In genomic region chr1:208183977-208184901, GRCh38 we compare ENCODE assay signal across 8 cellular contexts. TPM values are rescaled to one million over a fixed set of nuclear protein-coding genes. Genes with fewer than 3 reads are reported as not detected.
DNase-seq lines count a peak whose midpoint lies in the region; ATAC-seq and TF ChIP-seq lines count a peak whose summit lies in the region.

No MANE protein-coding gene starts in this region.

- TF ChIP-seq CTCF in AG10803 (conservative IDR thresholded peaks at IDR 0.05; ENCODE audit: low read length) (no peak), mucosa of descending colon (IDR thresholded peaks at IDR 0.05) (no peak)

- ATAC-seq in mucosa of descending colon: peak; percentile 93

- no peak overlapping the region; the same call in 1 of the 2 replicates for H3K4me3 ChIP-seq in AG10803 (ENCODE audit: low read length)
- H3K4me3 ChIP-seq in mucosa of descending colon: no peak overlapping the region
- no peak overlapping the region for H3K4me3 ChIP-seq in H7 (ENCODE audit: insufficient read depth, low read depth, low read length)

- H3K4me1 ChIP-seq in mucosa of descending colon (ENCODE audit: low read depth): peaks cover 52% of the 10 kb centered on the region

- H3K9me3 ChIP-seq in mucosa of descending colon: no peaks in the 10 kb centered on the region

- DNase-seq in AG10803 (ENCODE audit: low read depth) (peak; percentile 97), NCI-H187 (lab: John Stamatoyannopoulos, UW) (peak; percentile 12 to 65), cerebellar cortex (ENCODE audit: low spot score) (peak; percentile 86), mucosa of descending colon (peak; percentile 66 to 78 (median 74)), substantia nigra (lab: John Stamatoyannopoulos, UW) (no peak), H7 (no peak)
- no peak for DNase-seq in effector CD8-positive, alpha-beta T cell (lab: John Stamatoyannopoulos, UW)
- no peak for DNase-seq in stimulated activated CD4-positive, alpha-beta T cell treated with anti-CD3 and anti-CD28 coated beads, Interleukin-4, amount 100 ng/mL, for 4 hours

- intact Hi-C loops in mucosa of descending colon (cut with DNase I, micrococcal nuclease): loop anchor here in 1 of 2 donors (10.0 kb wide), 1 partner anchor 49 kb away; no protein-coding TSS in a partner anchor

- H3K36me3 ChIP-seq in mucosa of descending colon (ENCODE audit: low read depth) (no peaks in the 10 kb centered on the region), H7 (replicated peaks; ENCODE audit: control insufficient read depth, insufficient read depth, low read length) (no peaks in the 10 kb centered on the region)

- no peaks in the 10 kb centered on the region; the same call in 1 of the 2 replicates for H3K27me3 ChIP-seq in H7 (ENCODE audit: control insufficient read depth, insufficient read depth, low read length)

- no peak overlapping the region for H3K27ac ChIP-seq in substantia nigra (ENCODE audit: low read depth, low read length, poor library complexity, severe bottlenecking)

RNA-seq across cellular contexts. Expression of gene PLXNA2, which starts 59.9 kb away (rescaled TPM):
- total RNA-seq in mucosa of descending colon: 100 to 1,000 TPM in 1 of 3 donors, 10 to 100 TPM in 2; 65.5 to 127 (median 70.6) TPM
- total RNA-seq in H7 (2014; rRNA removed; shearing (Covaris generic)): 1.8 and 5.3 TPM in 2 replicates

Comparison
In these comparisons a context has a peak if more than half of its experiments do, and no peak if none do; other contexts are left out.
1. DNase-seq: peak in AG10803 (single experiment), NCI-H187 (2 of 2), cerebellar cortex (single experiment) and mucosa of descending colon (3 of 3); none in effector CD8-positive, alpha-beta T cell (single experiment), stimulated activated CD4-positive, alpha-beta T cell treated with anti-CD3 and anti-CD28 coated beads, Interleukin-4, amount 100 ng/mL, for 4 hours (0 of 2), substantia nigra (0 of 49) and H7 (single experiment).
2. RNA of gene PLXNA2, which starts 59.9 kb away (total RNA-seq): 65.5 to 127 TPM in mucosa of descending colon; 1.8 to 5.3 TPM in H7; every median in the first group is over 10 times any median in the second.